ENCODE assay signal across 11 cellular contexts in the genomic region with DNA sequence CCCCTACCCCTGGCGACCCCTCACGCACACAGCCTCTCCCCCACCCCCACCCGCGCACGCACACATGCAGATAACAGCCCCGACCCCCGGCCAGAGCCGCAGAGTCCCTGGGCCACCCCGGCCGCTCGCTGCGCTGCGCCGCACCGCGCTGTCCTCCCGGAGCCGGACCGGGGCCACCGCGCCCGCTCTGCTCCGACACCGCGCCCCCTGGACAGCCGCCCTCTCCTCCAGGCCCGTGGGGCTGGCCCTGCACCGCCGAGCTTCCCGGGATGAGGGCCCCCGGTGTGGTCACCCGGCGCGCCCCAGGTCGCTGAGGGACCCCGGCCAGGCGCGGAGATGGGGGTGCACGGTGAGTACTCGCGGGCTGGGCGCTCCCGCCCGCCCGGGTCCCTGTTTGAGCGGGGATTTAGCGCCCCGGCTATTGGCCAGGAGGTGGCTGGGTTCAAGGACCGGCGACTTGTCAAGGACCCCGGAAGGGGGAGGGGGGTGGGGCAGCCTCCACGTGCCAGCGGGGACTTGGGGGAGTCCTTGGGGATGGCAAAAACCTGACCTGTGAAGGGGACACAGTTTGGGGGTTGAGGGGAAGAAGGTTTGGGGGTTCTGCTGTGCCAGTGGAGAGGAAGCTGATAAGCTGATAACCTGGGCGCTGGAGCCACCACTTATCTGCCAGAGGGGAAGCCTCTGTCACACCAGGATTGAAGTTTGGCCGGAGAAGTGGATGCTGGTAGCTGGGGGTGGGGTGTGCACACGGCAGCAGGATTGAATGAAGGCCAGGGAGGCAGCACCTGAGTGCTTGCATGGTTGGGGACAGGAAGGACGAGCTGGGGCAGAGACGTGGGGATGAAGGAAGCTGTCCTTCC. TPM values are rescaled to one million over a fixed set of nuclear protein-coding genes. Genes with fewer than 3 reads are reported as not detected.
A peak's percentile ranks its signal among the peaks of the same experiment; 100 is the strongest.
DNase-seq lines count a peak whose midpoint lies in the region; TF ChIP-seq lines count a peak whose summit lies in the region.
"Had no signal": no experiment of that assay in that cellular context is flagged by ENCODE, and none has a peak within 500 bp of the region (broad histone marks: within the 10 kb centered on the region; RNA-seq: fewer than 3 reads in every experiment).

No MANE protein-coding gene starts in this region.

- no peak overlapping the region for H3K9ac ChIP-seq in smooth muscle cell (ENCODE audit: low read depth)

- peaks cover 49% of the 10 kb centered on the region for H3K27me3 Mint-ChIP-seq in activated CD4-positive, alpha-beta T cell treated with anti-CD3 and anti-CD28 coated beads, Interleukin-2, amount 10 ng/mL, durations not matched to agents 7 days and 5 days

- H3K4me3 ChIP-seq in Peyer's patch (peak overlapping the region in 3 of 4 donors; percentile 6 to 19 (median 17)), iPS DF 6.9 (ENCODE audit: low read length) (peak overlapping the region; percentile 54; the same call in 1 of the 2 replicates), smooth muscle cell (peak overlapping the region; percentile 31)

- H3K36me3 Mint-ChIP-seq in activated CD4-positive, alpha-beta T cell treated with anti-CD3 and anti-CD28 coated beads, Interleukin-2, amount 10 ng/mL, durations not matched to agents 7 days and 5 days (ENCODE audit: low read depth): peaks cover 2% of the 10 kb centered on the region
- H3K36me3 Mint-ChIP-seq: activated naive CD8-positive, alpha-beta T cell treated with anti-CD3 and anti-CD28 coated beads, Interleukin-2, amount 10 ng/mL, durations not matched to agents 7 days and 5 days had no signal

- no peaks in the 10 kb centered on the region for H4K20me1 ChIP-seq in smooth muscle cell (ENCODE audit: low read depth)

- H3K27ac ChIP-seq in Peyer's patch: no peak overlapping the region
- H3K27ac ChIP-seq in iPS DF 6.9 (ENCODE audit: low read length): no peak overlapping the region
- no peak overlapping the region for H3K27ac ChIP-seq in smooth muscle cell (ENCODE audit: low read depth)
- H3K27ac ChIP-seq: uterus had no signal

- no peak for DNase-seq in Peyer's patch
- DNase-seq in iPS DF 6.9 (ENCODE audit: low read depth, low spot score): no peak
- DNase-seq in smooth muscle cell (lab: John Stamatoyannopoulos, UW; ENCODE audit: unreplicated experiment): no peak
- DNase-seq in COLO668 (lab: John Stamatoyannopoulos, UW; ENCODE audit: unreplicated experiment): no peak
- no peak for DNase-seq in activated CD4-positive, alpha-beta T cell treated with anti-CD3 and anti-CD28 coated beads, Interleukin-2, amount 10 ng/mL, durations not matched to agents 7 days and 5 days
- DNase-seq: activated naive CD8-positive, alpha-beta T cell treated with anti-CD3 and anti-CD28 coated beads, Interleukin-2, amount 10 ng/mL, durations not matched to agents 7 days and 5 days had no signal

- no peaks in the 10 kb centered on the region for H3K9me3 ChIP-seq in Peyer's patch
- no peaks in the 10 kb centered on the region for H3K9me3 ChIP-seq in iPS DF 6.9 (ENCODE audit: control insufficient read depth, insufficient read depth, low read length)
- no peaks in the 10 kb centered on the region for H3K9me3 ChIP-seq in smooth muscle cell (replicated peaks; ENCODE audit: low read depth)
- H3K9me3 ChIP-seq: uterus had no signal

- peaks cover 0 to 19% (median 0%) of the 10 kb centered on the region in 4 donors for H3K4me1 ChIP-seq in Peyer's patch
- H3K4me1 ChIP-seq in iPS DF 6.9 (ENCODE audit: control insufficient read depth, insufficient read depth, low read length): no peaks in the 10 kb centered on the region
- peaks cover 8% of the 10 kb centered on the region for H3K4me1 ChIP-seq in smooth muscle cell (ENCODE audit: low read depth)

- peak overlapping the region; percentile 81 for H3K4me2 ChIP-seq in smooth muscle cell

- H3K4me3 Mint-ChIP-seq in activated CD4-positive, alpha-beta T cell treated with anti-CD3 and anti-CD28 coated beads, Interleukin-2, amount 10 ng/mL, durations not matched to agents 7 days and 5 days: no peak overlapping the region
- H3K4me3 Mint-ChIP-seq: activated naive CD8-positive, alpha-beta T cell treated with anti-CD3 and anti-CD28 coated beads, Interleukin-2, amount 10 ng/mL, durations not matched to agents 7 days and 5 days had no signal

- H3K27me3 ChIP-seq in Peyer's patch (peaks cover 0 to 16% of the 10 kb centered on the region in 2 donors), iPS DF 6.9 (ENCODE audit: control insufficient read depth, insufficient read depth, low read length) (peaks cover 11% of the 10 kb centered on the region; the same call in 1 of the 2 replicates), smooth muscle cell (ENCODE audit: low read depth) (peaks cover 49% of the 10 kb centered on the region)

- CTCF ChIA-PET in activated CD4-positive, alpha-beta T cell treated with anti-CD3 and anti-CD28 coated beads, Interleukin-2, amount 10 ng/mL, durations not matched to agents 7 days and 5 days (lab: Charles Lee): interaction anchor here (0.7 to 1.3 kb wide), 2 partner anchors 15 to 368 kb away, joined by 3 to 6 read pairs; a partner anchor contains a TSS

- H3K4me1 Mint-ChIP-seq in activated CD4-positive, alpha-beta T cell treated with anti-CD3 and anti-CD28 coated beads, Interleukin-2, amount 10 ng/mL, durations not matched to agents 7 days and 5 days: peaks cover 4% of the 10 kb centered on the region

- WGBS in iPS DF 6.9 (ENCODE audit: insufficient coverage, insufficient read length): no CpG with 5 or more reads among the region's 58 CpGs
- WGBS in smooth muscle cell (ENCODE audit: low lambda C conversion rate): 9% methylated on average over 45 of the region's 58 CpGs

- H3K9me3 Mint-ChIP-seq in activated CD4-positive, alpha-beta T cell treated with anti-CD3 and anti-CD28 coated beads, Interleukin-2, amount 10 ng/mL, durations not matched to agents 7 days and 5 days: peaks cover 5% of the 10 kb centered on the region

- no peak overlapping the region for H2AFZ ChIP-seq in smooth muscle cell (ENCODE audit: low read depth)

- H3K27ac Mint-ChIP-seq in activated CD4-positive, alpha-beta T cell treated with anti-CD3 and anti-CD28 coated beads, Interleukin-2, amount 10 ng/mL, durations not matched to agents 7 days and 5 days: no peak overlapping the region
- H3K27ac Mint-ChIP-seq: activated naive CD8-positive, alpha-beta T cell treated with anti-CD3 and anti-CD28 coated beads, Interleukin-2, amount 10 ng/mL, durations not matched to agents 7 days and 5 days had no signal

- POLR2A ChIA-PET in activated CD4-positive, alpha-beta T cell treated with anti-CD3 and anti-CD28 coated beads, Interleukin-2, amount 10 ng/mL, durations not matched to agents 7 days and 5 days (lab: Charles Lee): no interaction called here

- no peak for TF ChIP-seq CTCF in Peyer's patch (IDR thresholded peaks at IDR 0.05)
- no peak for TF ChIP-seq CTCF in smooth muscle cell (IDR thresholded peaks at IDR 0.05; ENCODE audit: borderline replicate concordance, insufficient read depth, poor library complexity, severe bottlenecking)

- no peak for TF ChIP-seq POLR2A in Peyer's patch (IDR thresholded peaks at IDR 0.05)

- no peaks in the 10 kb centered on the region for H3K79me2 ChIP-seq in smooth muscle cell (ENCODE audit: low read depth)

- H3K36me3 ChIP-seq in Peyer's patch: no peaks in the 10 kb centered on the region
- no peaks in the 10 kb centered on the region for H3K36me3 ChIP-seq in iPS DF 6.9 (ENCODE audit: control insufficient read depth, insufficient read depth, low read length)
- H3K36me3 ChIP-seq in smooth muscle cell (ENCODE audit: low read depth): no peaks in the 10 kb centered on the region
- H3K36me3 ChIP-seq: uterus had no signal

- H3F3A ChIP-seq in smooth muscle cell (ENCODE audit: low read depth): peaks cover 3% of the 10 kb centered on the region

RNA-seq across cellular contexts. Expression of a gene that starts 0.6 kb away (rescaled TPM):
- not detected for total RNA-seq in Peyer's patch
- total RNA-seq in smooth muscle cell: not detected in 2 replicates
- not detected in 2 replicates for polyA plus RNA-seq in smooth muscle cell
- total RNA-seq in activated CD4-positive, alpha-beta T cell treated with anti-CD3 and anti-CD28 coated beads, Interleukin-2, amount 10 ng/mL, durations not matched to agents 7 days and 5 days: not detected
- total RNA-seq: dermis microvascular lymphatic vessel endothelial cell, mucosa of gallbladder, PC-3 had no signal

RNA-seq across cellular contexts. Expression of a gene that starts 12.5 kb away (rescaled TPM):
- total RNA-seq in Peyer's patch (not detected), smooth muscle cell (not detected in 2 replicates)
- polyA plus RNA-seq in smooth muscle cell: not detected in 2 replicates
- total RNA-seq in activated CD4-positive, alpha-beta T cell treated with anti-CD3 and anti-CD28 coated beads, Interleukin-2, amount 10 ng/mL, durations not matched to agents 7 days and 5 days: not detected
- total RNA-seq: activated CD8-positive, alpha-beta memory T cell treated with anti-CD3 and anti-CD28 coated beads for 36 hours; activated naive CD8-positive, alpha-beta T cell treated with anti-CD3 and anti-CD28 coated beads, Interleukin-2, amount 10 ng/mL, durations not matched to agents 7 days and 5 days; dermis microvascular lymphatic vessel endothelial cell; mucosa of gallbladder; PC-3 had no signal

RNA-seq across cellular contexts. Expression of a gene that starts 15.0 kb away (rescaled TPM):
- 10 to 100 TPM; 23.9 to 38.1 (median 29.7) TPM for total RNA-seq in Peyer's patch
- 19.5 and 19.6 TPM in 2 replicates for total RNA-seq in smooth muscle cell
- polyA plus RNA-seq in smooth muscle cell: 58.7 and 62.3 TPM in 2 replicates
- total RNA-seq in activated CD4-positive, alpha-beta T cell treated with anti-CD3 and anti-CD28 coated beads, Interleukin-2, amount 10 ng/mL, durations not matched to agents 7 days and 5 days: 10 to 100 TPM; 39.9 to 40.5 TPM

RNA-seq across cellular contexts. Expression of a gene that starts 26.8 kb away (rescaled TPM):
- total RNA-seq in Peyer's patch (100 to 1,000 TPM in 1 of 4 donors, 10 to 100 TPM in 3; 41.3 to 126 (median 72.9) TPM), smooth muscle cell (10.7 and 13.1 TPM in 2 replicates)
- 8.5 and 11.8 TPM in 2 replicates for polyA plus RNA-seq in smooth muscle cell
- total RNA-seq in activated CD4-positive, alpha-beta T cell treated with anti-CD3 and anti-CD28 coated beads, Interleukin-2, amount 10 ng/mL, durations not matched to agents 7 days and 5 days: 10 to 100 TPM; 48.7 to 55.5 TPM

RNA-seq across cellular contexts. Expression of a gene that starts 47.3 kb away (rescaled TPM):
- total RNA-seq in Peyer's patch: 100 to 1,000 TPM; 123 to 236 (median 172) TPM
- 90.7 and 91.7 TPM in 2 replicates for total RNA-seq in smooth muscle cell
- 219 and 238 TPM in 2 replicates for polyA plus RNA-seq in smooth muscle cell
- total RNA-seq in activated CD4-positive, alpha-beta T cell treated with anti-CD3 and anti-CD28 coated beads, Interleukin-2, amount 10 ng/mL, durations not matched to agents 7 days and 5 days: 100 to 1,000 TPM; 238 to 249 TPM
